ENCODE assay signal across 9 cellular contexts in the genomic region with DNA sequence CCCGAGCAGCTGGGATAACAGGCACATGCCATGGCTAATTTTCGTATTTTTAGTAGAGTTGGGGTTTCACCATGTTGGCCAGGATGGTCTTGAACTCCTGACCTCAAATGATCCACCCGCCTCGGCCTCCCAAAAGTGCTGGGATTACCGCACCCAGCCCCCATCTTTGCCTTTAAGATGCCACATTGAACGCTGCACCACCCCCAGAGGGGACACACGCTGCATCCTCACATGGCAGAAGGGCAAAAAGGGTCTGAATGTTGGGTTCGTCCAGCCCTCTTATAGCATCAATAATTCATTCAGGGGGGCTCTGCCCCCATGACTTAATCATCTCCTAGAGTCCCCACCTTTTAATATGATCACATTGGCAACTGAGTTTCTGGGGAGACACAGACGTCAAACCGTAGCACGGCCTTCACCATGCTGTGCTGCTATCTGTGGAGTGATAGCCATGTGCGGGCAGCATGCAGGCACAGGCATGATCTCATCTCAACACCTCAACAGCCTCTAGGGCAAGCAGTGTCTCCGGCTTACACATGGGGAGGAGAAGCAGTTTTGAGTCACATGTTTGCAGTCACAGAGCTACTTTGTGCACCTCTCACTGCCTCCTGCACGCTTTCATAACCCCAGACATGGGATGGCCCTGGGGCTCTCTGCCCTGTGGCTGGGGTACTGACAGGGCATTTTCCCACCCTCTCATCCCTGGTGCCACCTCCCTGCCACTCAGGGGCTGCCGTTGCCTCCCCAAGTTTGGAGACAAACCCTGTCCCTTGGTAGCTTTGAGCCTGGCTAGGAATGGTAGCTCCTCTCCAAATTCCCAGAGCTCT. TPM values are rescaled to one million over a fixed set of nuclear protein-coding genes. Genes with fewer than 3 reads are reported as not detected.
A peak's percentile ranks its signal among the peaks of the same experiment; 100 is the strongest.
DNase-seq lines count a peak whose midpoint lies in the region; ATAC-seq and TF ChIP-seq lines count a peak whose summit lies in the region.
"Had no signal": no experiment of that assay in that cellular context is flagged by ENCODE, and none has a peak within 500 bp of the region (broad histone marks: within the 10 kb centered on the region; RNA-seq: fewer than 3 reads in every experiment).

No MANE protein-coding gene starts in this region.

- peak overlapping the region in 1 of 2 experiments; percentile 55; a peak in 2 of 4 replicates for H3K27ac ChIP-seq in SK-N-SH (ENCODE audit: low read depth in 2 of 2, low read length in 1 of 2)

- no peak for TF ChIP-seq CTCF in SK-N-SH (IDR thresholded peaks at IDR 0.05)
- TF ChIP-seq CTCF in fibroblast of mammary gland (conservative IDR thresholded peaks at IDR 0.05; ENCODE audit: control insufficient read depth, insufficient read depth, low read depth, low read length), result no peak

- DNase-seq in activated CD8-positive, alpha-beta memory T cell treated with anti-CD3 and anti-CD28 coated beads for 24 hours, result peak; percentile 56
- DNase-seq in activated CD8-positive, alpha-beta memory T cell treated with anti-CD3 and anti-CD28 coated beads, Interleukin-2, amount 50 U/mL, for 4 hours, result no peak
- DNase-seq in SK-N-SH (no peak), fibroblast of mammary gland (ENCODE audit: low read depth) (peak; percentile 65), NCI-H1417 (lab: John Stamatoyannopoulos, UW) (no peak), ecto neural progenitor cell (ENCODE audit: low spot score) (no peak)
- peak; percentile 5 for DNase-seq in stimulated activated naive CD8-positive, alpha-beta T cell treated with anti-CD3 and anti-CD28 coated beads, Interleukin-15, Interleukin-2, amounts not matched to agents 100 U/mL and 50 U/mL, for 24 hours
- DNase-seq: NCI-H2171 had no signal

- TF ChIP-seq RAD21 in SK-N-SH (IDR thresholded peaks at IDR 0.05; ENCODE audit: low read length), result no peak

- no peaks in the 10 kb centered on the region for H3K9me2 ChIP-seq in SK-N-SH

- no peak overlapping the region for H2AFZ ChIP-seq in SK-N-SH (ENCODE audit: low read depth)

- H3F3A ChIP-seq in SK-N-SH (replicated peaks; ENCODE audit: insufficient read depth), result peaks cover 9% of the 10 kb centered on the region

- CTCF ChIA-PET in SK-N-SH (lab: Yijun Ruan, JAX), result interaction anchor here (0.8 to 1.0 kb wide), 2 partner anchors 26 to 64 kb away, joined by 3 read pairs; no protein-coding TSS in a partner anchor

- peak overlapping the region; percentile 22; the same call in 1 of the 2 replicates for H3K4me2 ChIP-seq in SK-N-SH

- H3K79me2 ChIP-seq in SK-N-SH (ENCODE audit: insufficient read depth), result no peaks in the 10 kb centered on the region

- no peak for TF ChIP-seq EP300 in SK-N-SH (IDR thresholded peaks at IDR 0.05; ENCODE audit: borderline replicate concordance in 1 of 2, low read depth in 1 of 2, low read length in 1 of 2)

- no peak overlapping the region for H3K4me3 ChIP-seq in SK-N-SH (ENCODE audit: low read depth in 2 of 2, low read length in 1 of 2)
- no peak overlapping the region for H3K4me3 ChIP-seq in fibroblast of mammary gland (ENCODE audit: control insufficient read depth, low read depth, low read length)

- no peaks in the 10 kb centered on the region for H3K4me1 ChIP-seq in SK-N-SH (ENCODE audit: control insufficient read depth in 1 of 2, insufficient read depth in 2 of 2, low read depth in 1 of 2, low read length in 1 of 2)

- H3K9me3 ChIP-seq in SK-N-SH, result no peaks in the 10 kb centered on the region

- no peaks in the 10 kb centered on the region for H4K20me1 ChIP-seq in SK-N-SH (ENCODE audit: insufficient read depth)

- H3K27me3 ChIP-seq in SK-N-SH (ENCODE audit: insufficient read depth), result no peaks in the 10 kb centered on the region

- peak overlapping the region; percentile 9; the same call in 1 of the 2 replicates for H3K9ac ChIP-seq in SK-N-SH

- ATAC-seq in stimulated activated naive CD8-positive, alpha-beta T cell treated with anti-CD3 and anti-CD28 coated beads, Interleukin-15, Interleukin-2, amounts not matched to agents 100 U/mL and 50 U/mL, for 24 hours, result peak; percentile 20
- ATAC-seq in GM18861 (IDR thresholded peaks at IDR 0.05; ENCODE audit: unreplicated experiment), result no peak

- 45% methylated on average over 10 of the region's 15 CpGs for WGBS in SK-N-SH (ENCODE audit: low lambda C conversion rate)

- POLR2A ChIA-PET in SK-N-SH (lab: Yijun Ruan, JAX), result no interaction called here

- no peaks in the 10 kb centered on the region for H3K36me3 ChIP-seq in SK-N-SH (replicated peaks in 1 of 2; ENCODE audit: control insufficient read depth in 1 of 2, insufficient read depth in 2 of 2, low read length in 1 of 2)

TF ChIP-seq in SK-N-SH, 30 proteins besides CTCF, POLR2A, EP300 and RAD21:
- TF ChIP-seq, protein P1, sequence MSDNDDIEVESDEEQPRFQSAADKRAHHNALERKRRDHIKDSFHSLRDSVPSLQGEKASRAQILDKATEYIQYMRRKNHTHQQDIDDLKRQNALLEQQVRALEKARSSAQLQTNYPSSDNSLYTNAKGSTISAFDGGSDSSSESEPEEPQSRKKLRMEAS (IDR thresholded peaks at IDR 0.05; ENCODE audit: low read depth), result peak; percentile 80
- no peak for TF ChIP-seq JUND (IDR thresholded peaks at IDR 0.05)

RNA-seq across cellular contexts. Expression of a gene that starts 30.0 kb away (rescaled TPM):
- 0.13 TPM in 2 replicates for polyA plus RNA-seq in SK-N-SH (2012; rRNA removed)
- 0.05 and 0.06 TPM in 2 replicates for polyA plus RNA-seq in SK-N-SH (2012; cell fraction: cytosol; rRNA removed)
- polyA plus RNA-seq in SK-N-SH (2012; cell fraction: nucleus; rRNA removed), result 0.02 and 0.12 TPM in 2 replicates

Comparison
In these comparisons a context has a peak if more than half of its experiments do, and no peak if none do; other contexts are left out.
1. DNase-seq: peak in activated CD8-positive, alpha-beta memory T cell treated with anti-CD3 and anti-CD28 coated beads for 24 hours (single experiment), fibroblast of mammary gland (single experiment) and stimulated activated naive CD8-positive, alpha-beta T cell treated with anti-CD3 and anti-CD28 coated beads, Interleukin-15, Interleukin-2, amounts not matched to agents 100 U/mL and 50 U/mL, for 24 hours (single experiment); none in activated CD8-positive, alpha-beta memory T cell treated with anti-CD3 and anti-CD28 coated beads, Interleukin-2, amount 50 U/mL, for 4 hours (single experiment), SK-N-SH (single experiment), NCI-H1417 (0 of 3) and ecto neural progenitor cell (single experiment).